In the genomic region with DNA sequence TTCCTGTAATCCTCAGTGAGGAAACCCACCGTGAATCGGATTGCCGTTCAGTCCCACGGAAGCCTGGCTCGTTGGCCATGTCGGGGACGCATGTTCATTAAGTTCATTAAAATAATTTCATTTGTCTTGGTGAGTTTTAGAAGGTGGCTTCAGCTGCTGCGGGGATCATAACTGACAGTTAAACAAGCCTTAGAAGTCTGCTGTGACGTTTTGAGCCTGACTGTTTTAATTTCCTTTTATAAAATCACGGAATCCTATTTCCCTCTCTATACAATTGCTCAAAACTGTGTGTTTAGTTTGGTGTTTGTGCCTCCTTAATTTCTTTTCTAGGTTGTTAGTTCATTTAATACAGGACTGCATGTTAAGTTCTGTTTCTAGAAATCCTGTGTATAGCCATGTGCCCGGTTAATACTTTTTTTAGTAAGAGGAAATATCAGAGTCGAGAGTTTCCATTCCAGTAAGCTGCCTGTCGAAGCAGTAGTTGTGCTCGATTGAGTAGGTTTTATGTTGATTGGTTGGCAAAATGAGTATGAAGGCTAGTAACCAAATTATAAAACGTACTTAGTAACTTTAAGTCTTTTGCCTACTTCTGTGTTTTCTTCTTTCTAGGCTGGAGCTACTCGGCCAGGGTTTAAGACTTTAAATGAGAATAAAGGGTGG, we compare ENCODE assay signal across 7 cellular contexts. TPM values are rescaled to one million over a fixed set of nuclear protein-coding genes. Genes with fewer than 3 reads are reported as not detected.
DNase-seq lines count a peak whose midpoint lies in the region; FAIRE-seq and TF ChIP-seq lines count a peak whose summit lies in the region.

No MANE protein-coding gene starts in this region.

- no peaks in the 10 kb centered on the region for H3K27me3 ChIP-seq in KMS-11 (ENCODE audit: insufficient read depth, low read depth)

- peaks cover 19% of the 10 kb centered on the region for H3K4me1 ChIP-seq in KMS-11 (ENCODE audit: low read depth, poor library complexity, severe bottlenecking)

- TF ChIP-seq POLR2A in GM12891 (IDR thresholded peaks at IDR 0.05; ENCODE audit: low read depth, low read length) = no peak; the same call in 1 of the 2 replicates

- peak overlapping the region; percentile 90 for H3K9ac ChIP-seq in KMS-11

- TF ChIP-seq CTCF in KMS-11 (conservative IDR thresholded peaks at IDR 0.05; ENCODE audit: low read depth, low read length) = no peak

- peak overlapping the region; percentile 66 for H3K4me2 ChIP-seq in KMS-11

- peak overlapping the region; percentile 65 for H2AFZ ChIP-seq in KMS-11 (ENCODE audit: low read depth)

- H3K79me2 ChIP-seq in KMS-11 (ENCODE audit: insufficient read depth, low read depth) = peaks cover 57% of the 10 kb centered on the region

- H3K27ac ChIP-seq in KMS-11 = peak overlapping the region; percentile 73
- H3K27ac ChIP-seq in substantia nigra (ENCODE audit: low read depth, low read length, poor library complexity, severe bottlenecking) = peak overlapping the region; percentile 92

- peak; percentile 43 for FAIRE-seq in GM12891 (lab: Jason Lieb, UNC)

- DNase-seq in GM12891 (ENCODE audit: insufficient read length, low spot score) = no peak
- DNase-seq in astrocyte of the hippocampus (ENCODE audit: low read depth, low spot score) = peak; percentile 26
- DNase-seq in kidney glomerular epithelial cell (lab: John Stamatoyannopoulos, UW) = peak; percentile 49
- no peak for DNase-seq in substantia nigra (lab: John Stamatoyannopoulos, UW)
- no peak for DNase-seq in nucleus accumbens (lab: John Stamatoyannopoulos, UW)
- no peak for DNase-seq in D341Med (ENCODE audit: low spot score)

- H3K4me3 ChIP-seq in KMS-11 (IDR thresholded peaks at IDR 0.05; ENCODE audit: insufficient read depth, low read depth, low read length) = no peak overlapping the region

- peaks cover 9% of the 10 kb centered on the region; the same call in 1 of the 2 replicates for H4K20me1 ChIP-seq in KMS-11 (ENCODE audit: insufficient read depth)

- no peaks in the 10 kb centered on the region for H3K36me3 ChIP-seq in KMS-11 (ENCODE audit: insufficient read depth)

TF ChIP-seq in GM12891, 5 proteins besides CTCF, POLR2A, EP300 and RAD21:
- no peak for TF ChIP-seq SPI1 (IDR thresholded peaks at IDR 0.05; ENCODE audit: low read depth, low read length)
- TF ChIP-seq POU2F2 (IDR thresholded peaks at IDR 0.05; ENCODE audit: low read depth, low read length) = no peak
- TF ChIP-seq PAX5 (IDR thresholded peaks at IDR 0.05; ENCODE audit: insufficient read depth, low read length, severe bottlenecking) = no peak
- no peak for TF ChIP-seq POLR2AphosphoS5 (IDR thresholded peaks at IDR 0.05; ENCODE audit: low read depth, low read length)
- no peak for TF ChIP-seq TAF1 (IDR thresholded peaks at IDR 0.05; ENCODE audit: low read depth, low read length)

RNA-seq across cellular contexts. Expression of a gene that starts 0.7 kb away (rescaled TPM):
- 41.8 TPM for polyA plus RNA-seq in GM12891 (2012; ENCODE audit: low read depth, missing spikeins)

RNA-seq across cellular contexts. Expression of a gene that starts 52.7 kb away (rescaled TPM):
- 11.2 TPM for polyA plus RNA-seq in GM12891 (2012; ENCODE audit: low read depth, missing spikeins)

Comparison
In these comparisons a context has a peak if more than half of its experiments do, and no peak if none do; other contexts are left out.
1. DNase-seq: peak in astrocyte of the hippocampus (single experiment) and kidney glomerular epithelial cell (single experiment); none in GM12891 (single experiment), substantia nigra (0 of 49), nucleus accumbens (0 of 56) and D341Med (single experiment).